Comparison of ENCODE assay signal across 18 cellular contexts in genomic region chr4:15811703-15812325, GRCh38. TPM values are rescaled to one million over a fixed set of nuclear protein-coding genes. Genes with fewer than 3 reads are reported as not detected.
DNase-seq lines count a peak whose midpoint lies in the region; ATAC-seq and TF ChIP-seq lines count a peak whose summit lies in the region.
"Had no signal": no experiment of that assay in that cellular context is flagged by ENCODE, and none has a peak within 500 bp of the region (broad histone marks: within the 10 kb centered on the region; RNA-seq: fewer than 3 reads in every experiment).

No MANE protein-coding gene starts in this region.

- peak overlapping the region; percentile 40 for H3K4me3 Mint-ChIP-seq in type B pancreatic cell
- H3K4me3 Mint-ChIP-seq: activated naive CD8-positive, alpha-beta T cell; stimulated activated naive CD8-positive, alpha-beta T cell treated with anti-CD3 and anti-CD28 coated beads, Interleukin-15, amount 100 ng/mL, for 72 hours had no signal

- H3K9ac ChIP-seq in mammary epithelial cell (ENCODE audit: insufficient read depth, low read length): no peak overlapping the region

- H3K4me1 ChIP-seq in mammary epithelial cell (ENCODE audit: insufficient read depth, low read length) (peaks cover 8% of the 10 kb centered on the region), breast epithelium (no peaks in the 10 kb centered on the region), hepatocyte (ENCODE audit: insufficient read depth) (no peaks in the 10 kb centered on the region)
- H3K4me1 ChIP-seq: A549, SJCRH30 had no signal

- no peaks in the 10 kb centered on the region for H3K27me3 ChIP-seq in mammary epithelial cell (ENCODE audit: insufficient read depth, low read length)
- H3K27me3 ChIP-seq in breast epithelium: no peaks in the 10 kb centered on the region
- H3K27me3 ChIP-seq in hepatocyte: no peaks in the 10 kb centered on the region
- H3K27me3 ChIP-seq: brain microvascular endothelial cell, SJCRH30 had no signal

- peak overlapping the region; percentile 92 for H3K27ac Mint-ChIP-seq in type B pancreatic cell
- H3K27ac Mint-ChIP-seq: activated naive CD8-positive, alpha-beta T cell; stimulated activated naive CD8-positive, alpha-beta T cell treated with anti-CD3 and anti-CD28 coated beads, Interleukin-15, amount 100 ng/mL, for 72 hours had no signal

- dilution Hi-C loops in mammary epithelial cell (cut with HindIII; ENCODE audit: low sequenced_read_pairs): no loop called here

- H3K9me3 ChIP-seq in mammary epithelial cell (replicated peaks; ENCODE audit: insufficient read depth, low read length) (no peaks in the 10 kb centered on the region), breast epithelium (no peaks in the 10 kb centered on the region), hepatocyte (ENCODE audit: low read depth) (no peaks in the 10 kb centered on the region)
- H3K9me3 ChIP-seq: A549, SJCRH30 had no signal

- no peak overlapping the region for H3K27ac ChIP-seq in mammary epithelial cell (ENCODE audit: insufficient read depth, low read depth, low read length)
- H3K27ac ChIP-seq in breast epithelium: no peak overlapping the region
- peak overlapping the region; percentile 54 for H3K27ac ChIP-seq in hepatocyte
- H3K27ac ChIP-seq: A549, brain microvascular endothelial cell, C4-2B, SJCRH30 had no signal

- BruUV-seq in mammary epithelial cell (replicated peaks; lab: Mats Ljungman, UMichigan): no TSS peak

- H3K4me3 ChIP-seq in mammary epithelial cell (replicated peaks in 1 of 3; ENCODE audit: insufficient read depth in 1 of 3, low read depth in 2 of 3, low read length in 3 of 3) (no peak overlapping the region), breast epithelium (no peak overlapping the region), hepatocyte (no peak overlapping the region)
- H3K4me3 ChIP-seq: A549, SJCRH30 had no signal

- in situ Hi-C loops in mammary epithelial cell (cut with MboI; ENCODE audit: low sequenced_read_pairs in 2 of 2): loop anchor here in 1 of 2 donors (25.0 kb wide), 1 partner anchor 450 kb away; no protein-coding TSS in a partner anchor

- no peak for TF ChIP-seq POLR2A in breast epithelium (IDR thresholded peaks at IDR 0.05)

- DNase-seq in mammary epithelial cell (no peak), breast epithelium (ENCODE audit: low spot score in 2 of 2) (no peak), SKM-1 treated with dmso at 0.1 percent for 144 hours (lab: John Stamatoyannopoulos, UW; ENCODE audit: unreplicated experiment) (peak; percentile 37), hepatocyte (ENCODE audit: low spot score) (no peak), type B pancreatic cell (ENCODE audit: extremely low spot score, unreplicated experiment) (no peak), Right ventricle myocardium inferior (ENCODE audit: missing footprints) (no peak), HuH-7 (ENCODE audit: low spot score) (no peak)
- no peak for DNase-seq in central memory CD4-positive, alpha-beta T cell
- DNase-seq: brain microvascular endothelial cell; H7; head of caudate nucleus; kidney glomerular epithelial cell; NCI-H226; SJCRH30; stimulated activated naive CD8-positive, alpha-beta T cell treated with anti-CD3 and anti-CD28 coated beads, Interleukin-15, amount 100 ng/mL, for 72 hours had no signal

- no peak for ATAC-seq in Right ventricle myocardium inferior
- ATAC-seq: A549; stimulated activated naive CD8-positive, alpha-beta T cell treated with anti-CD3 and anti-CD28 coated beads, Interleukin-15, amount 100 ng/mL, for 72 hours had no signal

- H3K4me2 ChIP-seq in mammary epithelial cell (ENCODE audit: insufficient read depth, low read depth, low read length) (no peak overlapping the region), hepatocyte (no peak overlapping the region)
- H3K4me2 ChIP-seq: A549 had no signal

- H3K79me2 ChIP-seq in mammary epithelial cell (ENCODE audit: insufficient read depth, low read length): no peaks in the 10 kb centered on the region
- no peaks in the 10 kb centered on the region for H3K79me2 ChIP-seq in hepatocyte

- H3K27me3 Mint-ChIP-seq in type B pancreatic cell: peaks cover 3% of the 10 kb centered on the region
- H3K27me3 Mint-ChIP-seq: activated naive CD8-positive, alpha-beta T cell; stimulated activated naive CD8-positive, alpha-beta T cell treated with anti-CD3 and anti-CD28 coated beads, Interleukin-15, amount 100 ng/mL, for 72 hours had no signal

- intact Hi-C loops in mammary epithelial cell (cut with micrococcal nuclease) (no loop called here), breast epithelium (cut with DNase I; ENCODE audit: low total_unique reads) (no loop called here), Right ventricle myocardium inferior (cut with DNase I) (no loop called here)

- H3K9me3 Mint-ChIP-seq in type B pancreatic cell: no peaks in the 10 kb centered on the region
- H3K9me3 Mint-ChIP-seq: stimulated activated naive CD8-positive, alpha-beta T cell treated with anti-CD3 and anti-CD28 coated beads, Interleukin-15, amount 100 ng/mL, for 72 hours had no signal

- H3K9me2 ChIP-seq in hepatocyte (replicated peaks; ENCODE audit: insufficient read depth): no peaks in the 10 kb centered on the region

- no peaks in the 10 kb centered on the region for H3K36me3 ChIP-seq in mammary epithelial cell (ENCODE audit: insufficient read depth, low read length)
- no peaks in the 10 kb centered on the region for H3K36me3 ChIP-seq in breast epithelium
- H3K36me3 ChIP-seq in hepatocyte (replicated peaks; ENCODE audit: insufficient read depth, low read depth): no peaks in the 10 kb centered on the region
- H3K36me3 ChIP-seq: brain microvascular endothelial cell, SJCRH30 had no signal

- CTCF ChIA-PET in mammary epithelial cell (lab: Charles Lee; ENCODE audit: low non-redundant PET): no interaction called here

- H4K20me1 ChIP-seq in mammary epithelial cell (ENCODE audit: insufficient read depth, low read length): no peaks in the 10 kb centered on the region
- H4K20me1 ChIP-seq in hepatocyte (ENCODE audit: insufficient read depth, poor library complexity, severe bottlenecking): no peaks in the 10 kb centered on the region

- 5% methylated on average over 2 of the region's 2 CpGs for WGBS in mammary epithelial cell (ENCODE audit: low coverage, missing lambda C conversion rate)
- WGBS in hepatocyte (ENCODE audit: low lambda C conversion rate, missing lambda C conversion rate): 66% methylated on average over 2 of the region's 2 CpGs

- no peaks in the 10 kb centered on the region for H3K4me1 Mint-ChIP-seq in type B pancreatic cell (ENCODE audit: unreplicated experiment)

- TF ChIP-seq CTCF in mammary epithelial cell (conservative IDR thresholded peaks at IDR 0.05 in 1 of 2, IDR thresholded peaks at IDR 0.05 in 1 of 2; ENCODE audit: extremely low read depth in 1 of 2, insufficient read depth in 1 of 2, low read depth in 1 of 2, low read length in 2 of 2) (no peak), breast epithelium (IDR thresholded peaks at IDR 0.05) (no peak), hepatocyte (IDR thresholded peaks at IDR 0.05; ENCODE audit: poor library complexity) (no peak), type B pancreatic cell (conservative IDR thresholded peaks at IDR 0.05) (no peak)

- H3K36me3 Mint-ChIP-seq in type B pancreatic cell: no peaks in the 10 kb centered on the region

- peak overlapping the region; percentile 47 for H2AFZ ChIP-seq in mammary epithelial cell (ENCODE audit: low read depth, low read length)
- no peak overlapping the region for H2AFZ ChIP-seq in hepatocyte

RNA-seq across cellular contexts. Expression of gene CD38, which starts 33.7 kb away (rescaled TPM):
- not detected for total RNA-seq in mammary epithelial cell
- 0.01 TPM for polyA plus RNA-seq in mammary epithelial cell
- not detected for polyA minus RNA-seq in mammary epithelial cell
- total RNA-seq in breast epithelium: 10 to 100 TPM in 1 of 3 donors, 1 to 10 TPM in 2; 2.0 to 47.2 (median 2.6) TPM
- total RNA-seq in hepatocyte: 0.13 and 0.84 TPM in 2 replicates
- polyA plus RNA-seq in hepatocyte: 1.1 TPM in 1 of 2 replicates, not detected in the other
- 0.34 and 0.36 TPM in 2 replicates for total RNA-seq in type B pancreatic cell (ENCODE audit: low replicate concordance)
- 2.2 TPM for total RNA-seq in Right ventricle myocardium inferior
